ENCODE assay signal across 8 cellular contexts in genomic region chr17:62653002-62653830, GRCh38. TPM values are rescaled to one million over a fixed set of nuclear protein-coding genes. Genes with fewer than 3 reads are reported as not detected.
A peak's percentile ranks its signal among the peaks of the same experiment; 100 is the strongest.
DNase-seq lines count a peak whose midpoint lies in the region; ATAC-seq, FAIRE-seq and TF ChIP-seq lines count a peak whose summit lies in the region.

No MANE protein-coding gene starts in this region.

- POLR2A ChIA-PET in GM10248 (lab: Yijun Ruan, JAX): interaction anchor here (0.5 kb wide), 1 partner anchor 198 kb away, joined by 3 read pairs; no protein-coding TSS in a partner anchor

- WGBS in small intestine, 3 donors: 3 to 6% (median 5%) methylated on average over 27 to 30 of the region's 30 CpGs

- CTCF ChIA-PET in GM10248 (lab: Yijun Ruan, JAX): interaction anchor here (1.2 kb wide), 1 partner anchor 19 kb away, joined by 3 read pairs; no protein-coding TSS in a partner anchor

- FAIRE-seq in small intestine (lab: Jason Lieb, UNC): no peak

- H3K4me1 Mint-ChIP-seq in T-helper 17 cell: peaks cover 14% of the 10 kb centered on the region

- DNase-seq in GM10248 (ENCODE audit: extremely low spot score) (peak; percentile 87), NCI-H1417 (lab: John Stamatoyannopoulos, UW) (peak; percentile 94 to 96 (median 94)), T-helper 17 cell (peak; percentile 30 to 48 (median 42)), ascending aorta (ENCODE audit: low spot score in 2 of 2) (peak; percentile 9 to 86), small intestine (peak; percentile 7)

- peak overlapping the region; percentile 62 to 69 for H3K4me3 ChIP-seq in ascending aorta
- H3K4me3 ChIP-seq in iPS-18c (ENCODE audit: insufficient read depth, low read depth, low read length): peak overlapping the region; percentile 69
- H3K4me3 ChIP-seq in small intestine (ENCODE audit: low read depth in 1 of 2, low read length in 2 of 2): peak overlapping the region; percentile 28 to 39

- H3K27ac ChIP-seq in ascending aorta: peak overlapping the region; percentile 67 to 72
- peak overlapping the region in 1 of 2 donors; percentile 58 for H3K27ac ChIP-seq in small intestine (ENCODE audit: low read depth in 1 of 2, low read length in 1 of 2)

- ATAC-seq in HG02623 (IDR thresholded peaks at IDR 0.05; ENCODE audit: unreplicated experiment) (peak; percentile 84), T-helper 17 cell (peak; percentile 84), GM21526 (IDR thresholded peaks at IDR 0.05; ENCODE audit: low FRiP score, unreplicated experiment) (no peak)

- no peaks in the 10 kb centered on the region for H3K27me3 Mint-ChIP-seq in T-helper 17 cell

- H3K27me3 ChIP-seq in ascending aorta: no peaks in the 10 kb centered on the region
- no peaks in the 10 kb centered on the region for H3K27me3 ChIP-seq in small intestine (ENCODE audit: control insufficient read depth in 2 of 2, insufficient read depth in 2 of 2, low read length in 2 of 2)

- intact Hi-C loops in ascending aorta (cut with DNase I): no loop called here

- peaks cover 14 to 29% of the 10 kb centered on the region in 2 donors for H3K4me1 ChIP-seq in ascending aorta
- H3K4me1 ChIP-seq in small intestine (ENCODE audit: control insufficient read depth in 2 of 2, insufficient read depth in 1 of 2, low read depth in 1 of 2, low read length in 1 of 2): peaks cover 0 to 2% of the 10 kb centered on the region in 2 donors

- no peak for TF ChIP-seq CTCF in GM10248 (IDR thresholded peaks at IDR 0.05; ENCODE audit: control extremely low read depth, extremely low read depth, low read depth, missing control alignments)
- no peak for TF ChIP-seq CTCF in ascending aorta (IDR thresholded peaks at IDR 0.05)

- H3K36me3 ChIP-seq in ascending aorta: peaks cover 0 to 4% of the 10 kb centered on the region in 2 donors
- no peaks in the 10 kb centered on the region for H3K36me3 ChIP-seq in small intestine (ENCODE audit: control insufficient read depth in 2 of 2, insufficient read depth in 2 of 2, low read length in 2 of 2)

- no peaks in the 10 kb centered on the region for H3K9me3 ChIP-seq in T-helper 17 cell (ENCODE audit: control insufficient read depth, low read length, poor library complexity, severe bottlenecking)
- no peaks in the 10 kb centered on the region for H3K9me3 ChIP-seq in ascending aorta
- H3K9me3 ChIP-seq in iPS-18c (ENCODE audit: control insufficient read depth, insufficient read depth, low read length): no peaks in the 10 kb centered on the region
- H3K9me3 ChIP-seq in small intestine (ENCODE audit: control insufficient read depth, low read depth): no peaks in the 10 kb centered on the region

- H3K27ac Mint-ChIP-seq in T-helper 17 cell: peak overlapping the region; percentile 68

- no peaks in the 10 kb centered on the region for H3K36me3 Mint-ChIP-seq in T-helper 17 cell (ENCODE audit: low read depth)

- peak overlapping the region; percentile 95 for H3K4me3 Mint-ChIP-seq in T-helper 17 cell

RNA-seq across cellular contexts. Expression of gene MRC2, which starts 25.7 kb away (rescaled TPM):
- total RNA-seq in T-helper 17 cell (1 to 10 TPM; 4.3 to 4.4 TPM), ascending aorta (147 TPM)
- polyA plus RNA-seq in small intestine: 1 to 10 TPM in 2 of 3 donors, under 1 TPM in 1; 0.67 to 7.6 (median 1.4) TPM

Comparison
In these comparisons a context has a peak if more than half of its experiments do, and no peak if none do; other contexts are left out.
1. DNase-seq: peak in every context shown above with its lines; median percentile 94 in NCI-H1417; 87 in GM10248; 48 in ascending aorta; 42 in T-helper 17 cell; 7 in small intestine.
2. RNA of gene MRC2, which starts 25.7 kb away (total RNA-seq): 147 TPM in ascending aorta (single experiment); 4.3 to 4.4 TPM in T-helper 17 cell; every median in the first group is over 10 times any median in the second.
3. Peak in every context shown above with its lines, with median percentiles within 50 percentile points of each other: H3K4me3 ChIP-seq.